20 cellular contexts compared by ENCODE assay signal in the genomic region with DNA sequence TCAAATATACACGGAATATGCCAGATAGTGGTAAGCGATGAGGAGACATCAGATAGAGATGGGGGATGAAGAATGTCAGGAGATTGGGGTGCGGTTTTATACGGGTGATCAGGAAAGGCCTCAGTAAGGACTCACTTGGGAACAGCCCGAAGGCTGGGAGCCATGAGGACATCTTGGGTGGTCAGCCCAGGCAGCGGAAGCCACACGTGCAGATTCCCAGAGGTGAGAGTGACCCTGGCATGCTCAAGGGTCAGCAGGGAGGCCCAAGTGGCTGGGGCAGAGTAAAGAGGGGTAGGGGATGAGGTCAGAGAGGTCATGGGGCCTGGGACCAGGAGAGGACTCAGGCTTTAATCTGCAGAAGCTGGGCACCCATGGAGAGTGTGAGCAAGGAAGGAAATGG.
"Had no signal": no experiment of that assay in that cellular context is flagged by ENCODE, and none has a peak within 500 bp of the region (broad histone marks: within the 10 kb centered on the region; RNA-seq: fewer than 3 reads in every experiment).

No MANE protein-coding gene starts in this region.

- H3K9me3 ChIP-seq: neutrophil, spleen, thoracic aorta, transverse colon, vagina had no signal

- H3K4me2 ChIP-seq: hepatocyte had no signal

- H2AFZ ChIP-seq: hepatocyte had no signal

- H3K4me1 ChIP-seq: spleen, transverse colon, vagina had no signal

- H3K27me3 ChIP-seq: hepatocyte, transverse colon, vagina had no signal

- FAIRE-seq: islet of Langerhans had no signal

- H3K79me2 ChIP-seq: hepatocyte had no signal

- H3K4me3 ChIP-seq: hepatocyte, spleen, thoracic aorta, transverse colon, vagina had no signal

- ATAC-seq: effector memory CD8-positive, alpha-beta T cell; left lobe of liver; naive thymus-derived CD4-positive, alpha-beta T cell; sciatic nerve; stimulated activated naive B cell treated with anti-CD40 and anti-IgM and Interleukin-4, amounts not matched to agents 10 μg/mL and 1 μg/mL and 100 μg/mL, for 72 hours; stimulated activated naive CD8-positive, alpha-beta T cell treated with anti-CD3 and anti-CD28 coated beads, Interleukin-15, amount 100 ng/mL, for 72 hours had no signal

- H3K27ac ChIP-seq: hepatocyte, neutrophil, spleen, thoracic aorta, transverse colon, vagina had no signal

- H3K36me3 ChIP-seq: neutrophil, spleen, thoracic aorta, transverse colon, vagina had no signal

- DNase-seq: effector memory CD8-positive, alpha-beta T cell; erythroblast; foreskin melanocyte; naive thymus-derived CD4-positive, alpha-beta T cell; nephron progenitor cell; spleen; stimulated activated CD4-positive, alpha-beta T cell treated with anti-CD3 and anti-CD28 coated beads, Interleukin-15, amount 100 ng/mL, for 24 hours; stimulated activated CD4-positive, alpha-beta T cell treated with anti-CD3 and anti-CD28 coated beads, Interleukin-1b, Interleukin-23, amount 100 ng/mL, for 48 hours; stimulated activated CD4-positive, alpha-beta T cell treated with anti-CD3 and anti-CD28 coated beads, Interleukin-4, amount 100 ng/mL, for 4 hours; stimulated activated naive B cell treated with anti-CD40 and anti-IgM and Interleukin-4, amounts not matched to agents 10 μg/mL and 1 μg/mL and 100 μg/mL, for 72 hours; stimulated activated naive CD8-positive, alpha-beta T cell treated with anti-CD3 and anti-CD28 coated beads, Interleukin-15, amount 100 ng/mL, for 72 hours; substantia nigra; transverse colon had no signal
